ENCODE assay signal across 25 cellular contexts in the genomic region with DNA sequence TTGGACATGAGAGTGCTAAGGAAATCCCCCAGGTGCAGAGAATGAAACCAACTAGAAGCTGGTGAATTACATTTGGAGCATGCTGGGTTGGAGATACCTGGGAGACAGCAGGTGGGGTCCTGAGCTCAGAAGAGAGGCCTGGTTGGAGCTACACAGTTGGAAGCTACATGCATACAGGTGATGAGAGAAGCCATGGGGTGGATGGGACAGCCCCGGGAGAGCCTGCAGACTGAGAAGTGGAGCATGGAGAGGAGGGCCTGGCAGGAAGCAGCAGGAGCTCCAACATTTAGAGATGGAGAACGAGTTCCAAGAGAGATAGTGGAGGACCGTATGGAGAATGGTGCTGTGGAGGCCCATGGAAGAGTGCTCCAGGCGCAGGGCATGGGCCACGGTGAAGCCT.
"Had no signal": no experiment of that assay in that cellular context is flagged by ENCODE, and none has a peak within 500 bp of the region (broad histone marks: within the 10 kb centered on the region; RNA-seq: fewer than 3 reads in every experiment).

No MANE protein-coding gene starts in this region.

- H3K27ac ChIP-seq: HL-60, RWPE1, SJCRH30 had no signal

- ATAC-seq: Panc1, PC-3, Right ventricle myocardium inferior, SK-N-SH treated with all-trans-retinoic acid at 6 μM for 48 hours had no signal

- H3K27me3 ChIP-seq: MG63 had no signal

- H3K9me3 ChIP-seq: MG63, SJCRH30 had no signal

- H3K4me3 ChIP-seq: MG63, SJCRH30 had no signal

- DNase-seq: Karpas-422, KBM-7, MG63, NCI-H1092, NCI-H1105 treated with DMSO at 0.1 percent for 48 hours, NCI-H1417 treated with DMSO at 0.1 percent for 48 hours, NCI-H146, NCI-H1694 treated with DMSO at 0.1 percent for 48 hours, NCI-H1930, NCI-H2081, NCI-H2107, NCI-H226, NCI-H446, NCI-H510A, NCI-H524 treated with DMSO at 0.1 percent for 48 hours, NCI-H69, NCI-H774, PC-3, SHP77 treated with DMSO at 0.1 percent for 48 hours, SJCRH30 had no signal

- H3K36me3 ChIP-seq: SJCRH30 had no signal
